Comparison of ENCODE assay signal across 9 cellular contexts in genomic region chr20:45813006-45813340, GRCh38. TPM values are rescaled to one million over a fixed set of nuclear protein-coding genes. Genes with fewer than 3 reads are reported as not detected.
DNase-seq lines count a peak whose midpoint lies in the region; ATAC-seq and TF ChIP-seq lines count a peak whose summit lies in the region.
"Had no signal": no experiment of that assay in that cellular context is flagged by ENCODE, and none has a peak within 500 bp of the region (broad histone marks: within the 10 kb centered on the region; RNA-seq: fewer than 3 reads in every experiment).

No MANE protein-coding gene starts in this region.

- WGBS in suprapubic skin: 5% methylated on average over 11 of the region's 11 CpGs

- H3K4me3 Mint-ChIP-seq in activated CD8-positive, alpha-beta memory T cell treated with anti-CD3 and anti-CD28 coated beads, Interleukin-2, amount 10 ng/mL, durations not matched to agents 7 days and 5 days: peak overlapping the region; percentile 99
- H3K4me3 Mint-ChIP-seq in activated CD8-positive, alpha-beta T cell treated with anti-CD3 and anti-CD28 coated beads, Interleukin-2, amount 10 ng/mL, durations not matched to agents 7 days and 5 days: peak overlapping the region; percentile 97
- peak overlapping the region; percentile 84 to 88 (median 85) for H3K4me3 Mint-ChIP-seq in immature natural killer cell

- no peak for DNase-seq in activated CD8-positive, alpha-beta memory T cell treated with anti-CD3 and anti-CD28 coated beads, Interleukin-2, amount 10 ng/mL, durations not matched to agents 7 days and 5 days
- no peak for DNase-seq in activated CD8-positive, alpha-beta memory T cell treated with anti-CD3 and anti-CD28 coated beads, Interleukin-2, amount 50 U/mL, for 48 hours
- no peak for DNase-seq in activated CD8-positive, alpha-beta T cell treated with anti-CD3 and anti-CD28 coated beads, Interleukin-2, amount 10 ng/mL, durations not matched to agents 7 days and 5 days
- DNase-seq in immature natural killer cell (no peak), suprapubic skin (ENCODE audit: low spot score in 2 of 2) (no peak), dedifferentiated amniotic fluid mesenchymal stem cell (ENCODE audit: extremely low spot score) (no peak), NCI-H1092 treated with DMSO at 0.1 percent for 48 hours (lab: John Stamatoyannopoulos, UW) (no peak), ecto neural progenitor cell (ENCODE audit: low spot score) (no peak)

- H3K36me3 ChIP-seq in suprapubic skin: peaks cover 35% of the 10 kb centered on the region

- CTCF ChIA-PET in activated CD8-positive, alpha-beta memory T cell treated with anti-CD3 and anti-CD28 coated beads, Interleukin-2, amount 10 ng/mL, durations not matched to agents 7 days and 5 days (lab: Charles Lee): interaction anchor here (1.1 to 5.4 kb wide), 10 partner anchors 11 to 158 kb away, joined by 3 to 30 read pairs (median 4); partner anchors contain the start of gene PCIF1
- CTCF ChIA-PET in activated CD8-positive, alpha-beta T cell treated with anti-CD3 and anti-CD28 coated beads, Interleukin-2, amount 10 ng/mL, durations not matched to agents 7 days and 5 days (lab: Charles Lee): interaction anchor here (1.2 to 3.5 kb wide), 5 partner anchors 9 to 174 kb away, joined by 3 to 24 read pairs (median 7); no protein-coding TSS in a partner anchor

- TF ChIP-seq POLR2A in suprapubic skin (IDR thresholded peaks at IDR 0.05): no peak

- peak overlapping the region; percentile 88 for H3K27ac Mint-ChIP-seq in activated CD8-positive, alpha-beta memory T cell treated with anti-CD3 and anti-CD28 coated beads, Interleukin-2, amount 10 ng/mL, durations not matched to agents 7 days and 5 days
- H3K27ac Mint-ChIP-seq in activated CD8-positive, alpha-beta T cell treated with anti-CD3 and anti-CD28 coated beads, Interleukin-2, amount 10 ng/mL, durations not matched to agents 7 days and 5 days: peak overlapping the region; percentile 91
- peak overlapping the region in 1 of 6 donors; percentile 81 for H3K27ac Mint-ChIP-seq in immature natural killer cell

- no peak for TF ChIP-seq EP300 in suprapubic skin (IDR thresholded peaks at IDR 0.05)

- POLR2A ChIA-PET in activated CD8-positive, alpha-beta T cell treated with anti-CD3 and anti-CD28 coated beads, Interleukin-2, amount 10 ng/mL, durations not matched to agents 7 days and 5 days (lab: Charles Lee): interaction anchor here (0.6 to 2.2 kb wide), 18 partner anchors 9 to 551 kb away, joined by 3 to 16 read pairs (median 4); partner anchors contain the start of genes CTSA, NEURL2 and PCIF1

- no peak for TF ChIP-seq CTCF in suprapubic skin (IDR thresholded peaks at IDR 0.05)

- H3K4me1 ChIP-seq in suprapubic skin: peaks cover 14% of the 10 kb centered on the region

- H3K27me3 Mint-ChIP-seq in activated CD8-positive, alpha-beta memory T cell treated with anti-CD3 and anti-CD28 coated beads, Interleukin-2, amount 10 ng/mL, durations not matched to agents 7 days and 5 days: no peaks in the 10 kb centered on the region
- no peaks in the 10 kb centered on the region for H3K27me3 Mint-ChIP-seq in activated CD8-positive, alpha-beta T cell treated with anti-CD3 and anti-CD28 coated beads, Interleukin-2, amount 10 ng/mL, durations not matched to agents 7 days and 5 days (ENCODE audit: low read depth)
- H3K27me3 Mint-ChIP-seq in immature natural killer cell (ENCODE audit: low read depth in 3 of 3): peaks cover 3 to 7% (median 5%) of the 10 kb centered on the region in 3 donors

- no peaks in the 10 kb centered on the region for H3K9me3 ChIP-seq in suprapubic skin

- H3K27me3 ChIP-seq in suprapubic skin: no peaks in the 10 kb centered on the region

- H3K4me3 ChIP-seq in suprapubic skin: peak overlapping the region; percentile 69

- peaks cover 58% of the 10 kb centered on the region for H3K36me3 Mint-ChIP-seq in activated CD8-positive, alpha-beta memory T cell treated with anti-CD3 and anti-CD28 coated beads, Interleukin-2, amount 10 ng/mL, durations not matched to agents 7 days and 5 days
- peaks cover 77% of the 10 kb centered on the region for H3K36me3 Mint-ChIP-seq in activated CD8-positive, alpha-beta T cell treated with anti-CD3 and anti-CD28 coated beads, Interleukin-2, amount 10 ng/mL, durations not matched to agents 7 days and 5 days (ENCODE audit: low read depth)
- peaks cover 5 to 9% (median 9%) of the 10 kb centered on the region in 3 donors for H3K36me3 Mint-ChIP-seq in immature natural killer cell

- ATAC-seq in activated CD8-positive, alpha-beta memory T cell treated with anti-CD3 and anti-CD28 coated beads, Interleukin-2, amount 10 ng/mL, durations not matched to agents 7 days and 5 days: no peak
- no peak for ATAC-seq in activated CD8-positive, alpha-beta T cell treated with anti-CD3 and anti-CD28 coated beads, Interleukin-2, amount 10 ng/mL, durations not matched to agents 7 days and 5 days

- no peak overlapping the region for H3K27ac ChIP-seq in suprapubic skin

- H3K4me1 Mint-ChIP-seq in activated CD8-positive, alpha-beta memory T cell treated with anti-CD3 and anti-CD28 coated beads, Interleukin-2, amount 10 ng/mL, durations not matched to agents 7 days and 5 days: peaks cover 33% of the 10 kb centered on the region
- peaks cover 34% of the 10 kb centered on the region for H3K4me1 Mint-ChIP-seq in activated CD8-positive, alpha-beta T cell treated with anti-CD3 and anti-CD28 coated beads, Interleukin-2, amount 10 ng/mL, durations not matched to agents 7 days and 5 days (ENCODE audit: low read depth)
- H3K4me1 Mint-ChIP-seq in immature natural killer cell: peaks cover 13 to 25% of the 10 kb centered on the region in 2 donors

- no peaks in the 10 kb centered on the region for H3K9me3 Mint-ChIP-seq in activated CD8-positive, alpha-beta memory T cell treated with anti-CD3 and anti-CD28 coated beads, Interleukin-2, amount 10 ng/mL, durations not matched to agents 7 days and 5 days (ENCODE audit: low read depth)
- H3K9me3 Mint-ChIP-seq in activated CD8-positive, alpha-beta T cell treated with anti-CD3 and anti-CD28 coated beads, Interleukin-2, amount 10 ng/mL, durations not matched to agents 7 days and 5 days (ENCODE audit: insufficient read depth): no peaks in the 10 kb centered on the region
- H3K9me3 Mint-ChIP-seq in immature natural killer cell: no peaks in the 10 kb centered on the region

RNA-seq across cellular contexts. Expression of gene UBE2C, which starts 0.5 kb away (rescaled TPM):
- total RNA-seq in activated CD8-positive, alpha-beta memory T cell treated with anti-CD3 and anti-CD28 coated beads, Interleukin-2, amount 10 ng/mL, durations not matched to agents 7 days and 5 days: 100 to 1,000 TPM; 206 to 219 TPM
- total RNA-seq in activated CD8-positive, alpha-beta T cell treated with anti-CD3 and anti-CD28 coated beads, Interleukin-2, amount 10 ng/mL, durations not matched to agents 7 days and 5 days: 100 to 1,000 TPM; 251 to 261 TPM
- 1 to 10 TPM in 2 of 3 donors, not detected in 1; 1.9 to 2.0 TPM for polyA plus RNA-seq in immature natural killer cell
- 10 to 100 TPM in 3 of 4 donors, 1 to 10 TPM in 1; 9.0 to 25.4 (median 20.7) TPM for total RNA-seq in suprapubic skin

RNA-seq across cellular contexts. Expression of gene TNNC2, which starts 14.1 kb away (rescaled TPM):
- not detected for total RNA-seq in activated CD8-positive, alpha-beta memory T cell treated with anti-CD3 and anti-CD28 coated beads, Interleukin-2, amount 10 ng/mL, durations not matched to agents 7 days and 5 days
- total RNA-seq in activated CD8-positive, alpha-beta T cell treated with anti-CD3 and anti-CD28 coated beads, Interleukin-2, amount 10 ng/mL, durations not matched to agents 7 days and 5 days: not detected
- under 1 TPM in 1 of 3 donors, not detected in 2; 0.77 TPM for polyA plus RNA-seq in immature natural killer cell
- 1 to 10 TPM in 1 of 4 donors, under 1 TPM in 1, not detected in 2; 0.91 to 1.6 TPM for total RNA-seq in suprapubic skin
- total RNA-seq: Daoy had no signal

RNA-seq across cellular contexts. Expression of gene SNX21, which starts 20.6 kb away (rescaled TPM):
- 1 to 10 TPM in 1 of 2 experiments, under 1 TPM in 1; 0.96 to 1.1 TPM for total RNA-seq in activated CD8-positive, alpha-beta memory T cell treated with anti-CD3 and anti-CD28 coated beads, Interleukin-2, amount 10 ng/mL, durations not matched to agents 7 days and 5 days
- total RNA-seq in activated CD8-positive, alpha-beta T cell treated with anti-CD3 and anti-CD28 coated beads, Interleukin-2, amount 10 ng/mL, durations not matched to agents 7 days and 5 days: 1 to 10 TPM; 1.6 to 1.7 TPM
- polyA plus RNA-seq in immature natural killer cell: 1 to 10 TPM; 1.6 to 2.5 (median 2.2) TPM
- total RNA-seq in suprapubic skin: 100 to 1,000 TPM; 106 to 161 (median 143) TPM

RNA-seq across cellular contexts. Expression of gene DNTTIP1, which starts 21.2 kb away (rescaled TPM):
- total RNA-seq in activated CD8-positive, alpha-beta memory T cell treated with anti-CD3 and anti-CD28 coated beads, Interleukin-2, amount 10 ng/mL, durations not matched to agents 7 days and 5 days: 10 to 100 TPM; 30.5 to 32.7 TPM
- total RNA-seq in activated CD8-positive, alpha-beta T cell treated with anti-CD3 and anti-CD28 coated beads, Interleukin-2, amount 10 ng/mL, durations not matched to agents 7 days and 5 days: 10 to 100 TPM; 34.7 to 34.8 TPM
- polyA plus RNA-seq in immature natural killer cell: 10 to 100 TPM; 31.2 to 33.2 (median 31.5) TPM
- 10 to 100 TPM; 18.7 to 59.6 (median 30.5) TPM for total RNA-seq in suprapubic skin

RNA-seq across cellular contexts. Expression of gene WFDC3, which starts 21.3 kb away (rescaled TPM):
- total RNA-seq in activated CD8-positive, alpha-beta memory T cell treated with anti-CD3 and anti-CD28 coated beads, Interleukin-2, amount 10 ng/mL, durations not matched to agents 7 days and 5 days: not detected
- total RNA-seq in activated CD8-positive, alpha-beta T cell treated with anti-CD3 and anti-CD28 coated beads, Interleukin-2, amount 10 ng/mL, durations not matched to agents 7 days and 5 days: not detected
- not detected for polyA plus RNA-seq in immature natural killer cell
- 10 to 100 TPM in 2 of 4 donors, 1 to 10 TPM in 2; 1.2 to 34.8 (median 17.6) TPM for total RNA-seq in suprapubic skin

Comparison
In these comparisons a context has a peak if more than half of its experiments do, and no peak if none do; other contexts are left out.
1. RNA of gene UBE2C, which starts 0.5 kb away (total RNA-seq): 251 to 261 TPM in activated CD8-positive, alpha-beta T cell treated with anti-CD3 and anti-CD28 coated beads, Interleukin-2, amount 10 ng/mL, durations not matched to agents 7 days and 5 days and 206 to 219 TPM in activated CD8-positive, alpha-beta memory T cell treated with anti-CD3 and anti-CD28 coated beads, Interleukin-2, amount 10 ng/mL, durations not matched to agents 7 days and 5 days; 9.0 to 25.4 TPM in suprapubic skin; every median in the first group is over 4 times any median in the second.
2. RNA of gene SNX21, which starts 20.6 kb away (total RNA-seq): 106 to 161 TPM in suprapubic skin; 1.6 to 1.7 TPM in activated CD8-positive, alpha-beta T cell treated with anti-CD3 and anti-CD28 coated beads, Interleukin-2, amount 10 ng/mL, durations not matched to agents 7 days and 5 days and 0.96 to 1.1 TPM in activated CD8-positive, alpha-beta memory T cell treated with anti-CD3 and anti-CD28 coated beads, Interleukin-2, amount 10 ng/mL, durations not matched to agents 7 days and 5 days; every median in the first group is over 10 times any median in the second.
3. Peak in every context shown above with its lines, with median percentiles within 50 percentile points of each other: H3K4me3 Mint-ChIP-seq.